ENCODE assay signal across 21 cellular contexts in the genomic region with DNA sequence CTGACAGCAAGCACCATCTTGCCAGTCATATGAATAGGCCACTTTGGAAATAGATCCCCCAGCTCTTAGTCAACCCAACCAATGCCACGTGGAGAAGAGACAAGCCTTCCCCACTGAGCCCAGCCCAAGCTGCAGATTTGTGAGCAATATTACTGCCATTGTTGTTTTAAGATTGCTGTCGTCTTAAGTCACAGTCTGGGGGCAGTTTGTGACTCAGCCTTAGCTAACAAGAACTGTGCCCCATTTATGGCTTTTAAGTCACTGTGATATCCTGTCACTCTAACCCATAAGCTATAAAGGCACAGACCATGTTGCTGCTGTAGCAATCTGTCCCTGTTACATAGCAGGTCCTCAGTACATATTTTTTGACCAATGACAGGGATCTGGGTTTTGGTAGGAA.
DNase-seq lines count a peak whose midpoint lies in the region; ATAC-seq, FAIRE-seq and TF ChIP-seq lines count a peak whose summit lies in the region.
"Had no signal": no experiment of that assay in that cellular context is flagged by ENCODE, and none has a peak within 500 bp of the region (broad histone marks: within the 10 kb centered on the region; RNA-seq: fewer than 3 reads in every experiment).

No MANE protein-coding gene starts in this region.

- H3K9me3 ChIP-seq in PC-3 (ENCODE audit: low read length) = no peaks in the 10 kb centered on the region
- H3K9me3 ChIP-seq in mucosa of descending colon = no peaks in the 10 kb centered on the region
- H3K9me3 ChIP-seq in transverse colon = peaks cover 0 to 4% of the 10 kb centered on the region in 2 donors
- H3K9me3 ChIP-seq in HepG2 (ENCODE audit: low read length) = no peaks in the 10 kb centered on the region

- POLR2A ChIA-PET in PC-3 (lab: Charles Lee; ENCODE audit: unreplicated experiment) = no interaction called here
- POLR2A ChIA-PET in HepG2 (lab: Yijun Ruan, JAX) = no interaction called here

- TF ChIP-seq RAD21 in HepG2 (CRISPR knock-in tag; IDR thresholded peaks at IDR 0.05) = no peak

- H3K4me1 ChIP-seq in PC-3 (ENCODE audit: insufficient read depth, low read length) = 0 out of 2 replicates have a peak, but pooled peaks cover 3% of the 10 kb centered on the region
- H3K4me1 ChIP-seq in mucosa of descending colon (ENCODE audit: low read depth) = no peaks in the 10 kb centered on the region
- peaks cover 0 to 14% (median 3%) of the 10 kb centered on the region in 4 donors for H3K4me1 ChIP-seq in transverse colon
- H3K4me1 ChIP-seq in HepG2 (ENCODE audit: insufficient read depth, low read length) = no peaks in the 10 kb centered on the region

- no peak overlapping the region for H2AFZ ChIP-seq in PC-3 (ENCODE audit: low read length)
- no peak overlapping the region for H2AFZ ChIP-seq in HepG2 (ENCODE audit: low read length)
- H2AFZ ChIP-seq: GM23338 had no signal

- H3K4me3 ChIP-seq in PC-3 (ENCODE audit: low read length) = no peak overlapping the region
- no peak overlapping the region for H3K4me3 ChIP-seq in mucosa of descending colon
- H3K4me3 ChIP-seq in transverse colon = no peak overlapping the region
- H3K4me3 ChIP-seq in HepG2 (replicated peaks in 1 of 3; ENCODE audit: insufficient read depth in 1 of 3, low read depth in 2 of 3, low read length in 3 of 3) = no peak overlapping the region
- H3K4me3 ChIP-seq: BLaER1 treated with 17β-estradiol and CSF1 and Interleukin-3, amounts not matched to agents 10 nM and 100 nM; GM12878; GM23338 had no signal

- no peaks in the 10 kb centered on the region for H3K36me3 ChIP-seq in PC-3 (ENCODE audit: low read depth, low read length)
- H3K36me3 ChIP-seq in mucosa of descending colon (ENCODE audit: low read depth) = no peaks in the 10 kb centered on the region
- H3K36me3 ChIP-seq in transverse colon = no peaks in the 10 kb centered on the region
- H3K36me3 ChIP-seq in HepG2 (replicated peaks in 1 of 2; ENCODE audit: control insufficient read depth in 1 of 2, insufficient read depth in 2 of 2, low read length in 2 of 2) = no peaks in the 10 kb centered on the region
- H3K36me3 ChIP-seq: BLaER1 treated with 17β-estradiol and CSF1 and Interleukin-3, amounts not matched to agents 10 nM and 100 nM had no signal

- H3K9ac ChIP-seq in PC-3 (ENCODE audit: low read length) (no peak overlapping the region), HepG2 (ENCODE audit: insufficient read depth, low read depth, low read length) (no peak overlapping the region)
- H3K9ac ChIP-seq: BLaER1 treated with 17β-estradiol and CSF1 and Interleukin-3, amounts not matched to agents 10 nM and 100 nM had no signal

- H3K9me2 ChIP-seq in PC-3 (replicated peaks; ENCODE audit: low read length) = no peaks in the 10 kb centered on the region

- CTCF ChIA-PET in PC-3 (lab: Charles Lee) = no interaction called here
- CTCF ChIA-PET in HepG2 (lab: Yijun Ruan, JAX; ENCODE audit: low intra/inter-chr PET ratio, low total read pairs) = no interaction called here

- no peak for TF ChIP-seq POLR2A in transverse colon (IDR thresholded peaks at IDR 0.05)
- TF ChIP-seq POLR2A in HepG2 (IDR thresholded peaks at IDR 0.05; ENCODE audit: insufficient read depth in 1 of 2, low read depth in 2 of 2, low read length in 2 of 2) = no peak

- H3K27ac ChIP-seq in PC-3 (ENCODE audit: low read length) (no peak overlapping the region), transverse colon (no peak overlapping the region), HepG2 (ENCODE audit: extremely low read length, insufficient read depth, low read length) (no peak overlapping the region)
- H3K27ac ChIP-seq: BLaER1 treated with 17β-estradiol and CSF1 and Interleukin-3, amounts not matched to agents 10 nM and 100 nM had no signal

- no TSS peak for BruUV-seq in PC-3 (replicated peaks; lab: Mats Ljungman, UMichigan)
- no TSS peak for BruUV-seq in HepG2 (replicated peaks; lab: Mats Ljungman, UMichigan)

- no peak for FAIRE-seq in HepG2 (lab: Jason Lieb, UNC)
- FAIRE-seq: A204.1, D721Med, GM12878, GM19239 had no signal

- no peaks in the 10 kb centered on the region for H4K20me1 ChIP-seq in PC-3 (ENCODE audit: low read length)
- H4K20me1 ChIP-seq in HepG2 (ENCODE audit: insufficient read depth, low read length) = no peaks in the 10 kb centered on the region
- H4K20me1 ChIP-seq: BLaER1 treated with 17β-estradiol and CSF1 and Interleukin-3, amounts not matched to agents 10 nM and 100 nM had no signal

- no peaks in the 10 kb centered on the region for H3F3A ChIP-seq in PC-3 (ENCODE audit: low read length, unreplicated experiment)

- ATAC-seq in PC-3 = peak; percentile 43
- peak; percentile 85 for ATAC-seq in mucosa of descending colon
- no peak for ATAC-seq in HepG2
- no peak for ATAC-seq in activated CD4-positive, CD25-positive, alpha-beta regulatory T cell treated with anti-CD3 and anti-CD28 coated beads, Interleukin-2, amount 50 U/mL, for 24 hours
- no peak for ATAC-seq in GM19351 (IDR thresholded peaks at IDR 0.05; ENCODE audit: unreplicated experiment)
- ATAC-seq: GM12878, GM23338 had no signal

- DNase-seq in EL = peak; percentile 3
- DNase-seq in PC-3 = peak; percentile 40
- DNase-seq in mucosa of descending colon = no peak
- DNase-seq in transverse colon = peak; percentile 13
- DNase-seq in HUDEP-2 (lab: John Stamatoyannopoulos, UW; ENCODE audit: unreplicated experiment in 76 of 76) = no peak
- no peak for DNase-seq in HepG2 (ENCODE audit: low spot score)
- DNase-seq: CD4-positive, alpha-beta T cell; CD8-positive, alpha-beta memory T cell; DMS 273 treated with DMSO at 0.1 percent for 48 hours; DMS79; GDM1; H9; HFFc6 had no signal

- WGBS in transverse colon (ENCODE audit: low coverage in 1 of 2), 2 donors = 26% methylated on average over 2 of the region's 2 CpGs; no CpG with 5 or more reads in 1 of the 2 donors
- WGBS in HepG2 (ENCODE audit: low lambda C conversion rate) = 22% methylated on average over 1 of the region's 2 CpGs

- intact Hi-C loops in PC-3 (cut with micrococcal nuclease) (no loop called here), mucosa of descending colon (cut with DNase I, micrococcal nuclease) (no loop called here), transverse colon (cut with DNase I; ENCODE audit: low total_unique reads) (no loop called here), HepG2 (cut with micrococcal nuclease; ENCODE audit: unreplicated experiment) (no loop called here)

- TF ChIP-seq EP300 in transverse colon (IDR thresholded peaks at IDR 0.05; ENCODE audit: low read depth) (no peak), HepG2 (IDR thresholded peaks at IDR 0.05; ENCODE audit: low read depth in 2 of 2, low read length in 2 of 2) (no peak), HepG2 (CRISPR knock-in tag; IDR thresholded peaks at IDR 0.05; ENCODE audit: borderline replicate concordance) (no peak)

- H3K27me3 ChIP-seq in PC-3 (ENCODE audit: low read length) (peaks cover 61% of the 10 kb centered on the region), transverse colon (no peaks in the 10 kb centered on the region), HepG2 (ENCODE audit: control insufficient read depth in 1 of 2, insufficient read depth in 2 of 2, low read length in 2 of 2) (no peaks in the 10 kb centered on the region)
- H3K27me3 ChIP-seq: BLaER1 treated with 17β-estradiol and CSF1 and Interleukin-3, amounts not matched to agents 10 nM and 100 nM had no signal

- H3K79me2 ChIP-seq in PC-3 (ENCODE audit: low read length) (no peaks in the 10 kb centered on the region), HepG2 (ENCODE audit: insufficient read depth, low read length) (no peaks in the 10 kb centered on the region)

- in situ Hi-C loops in transverse colon (cut with MboI; ENCODE audit: low pct_ligation_motif_present in 1 of 4, low pct_unique_long_range_greater_than_20kb in 1 of 4, low sequenced_read_pairs in 3 of 4) = no loop called here
- in situ Hi-C loops in HepG2 (cut with HindIII; ENCODE audit: extremely low pct_ligation_motif_present, low pct_unique_long_range_greater_than_20kb) = no loop called here

- H3K4me2 ChIP-seq in PC-3 (ENCODE audit: low read length) = no peak overlapping the region
- no peak overlapping the region for H3K4me2 ChIP-seq in HepG2 (ENCODE audit: low read depth, low read length)
- H3K4me2 ChIP-seq: BLaER1 treated with 17β-estradiol and CSF1 and Interleukin-3, amounts not matched to agents 10 nM and 100 nM; GM23338 had no signal

- TF ChIP-seq CTCF in PC-3 (conservative IDR thresholded peaks at IDR 0.05; ENCODE audit: low read depth, low read length) (no peak), mucosa of descending colon (IDR thresholded peaks at IDR 0.05) (no peak), transverse colon (IDR thresholded peaks at IDR 0.05) (no peak), HepG2 (CRISPR knock-in tag; IDR thresholded peaks at IDR 0.05) (no peak)

TF ChIP-seq in HepG2, 621 proteins besides CTCF, POLR2A, EP300 and RAD21 (continues in another document):
- TF ChIP-seq ZNF136 (CRISPR knock-in tag; IDR thresholded peaks at IDR 0.05; ENCODE audit: low read depth) (no peak), GTF3A (CRISPR knock-in tag; conservative IDR thresholded peaks at IDR 0.05) (no peak), MTF2 (CRISPR knock-in tag; IDR thresholded peaks at IDR 0.05; ENCODE audit: borderline replicate concordance) (no peak), MTA3 (CRISPR knock-in tag; IDR thresholded peaks at IDR 0.05) (no peak), SIX1 (CRISPR knock-in tag; IDR thresholded peaks at IDR 0.05; ENCODE audit: borderline replicate concordance) (no peak)
- TF ChIP-seq, protein P1, sequence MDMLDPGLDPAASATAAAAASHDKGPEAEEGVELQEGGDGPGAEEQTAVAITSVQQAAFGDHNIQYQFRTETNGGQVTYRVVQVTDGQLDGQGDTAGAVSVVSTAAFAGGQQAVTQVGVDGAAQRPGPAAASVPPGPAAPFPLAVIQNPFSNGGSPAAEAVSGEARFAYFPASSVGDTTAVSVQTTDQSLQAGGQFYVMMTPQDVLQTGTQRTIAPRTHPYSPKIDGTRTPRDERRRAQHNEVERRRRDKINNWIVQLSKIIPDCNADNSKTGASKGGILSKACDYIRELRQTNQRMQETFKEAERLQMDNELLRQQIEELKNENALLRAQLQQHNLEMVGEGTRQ (IDR thresholded peaks at IDR 0.05; ENCODE audit: low read depth, low read length) = no peak
- TF ChIP-seq, protein P1 (CRISPR knock-in tag; IDR thresholded peaks at IDR 0.05; ENCODE audit: borderline replicate concordance) = no peak

Comparison
In these comparisons a context has a peak if more than half of its experiments do, and no peak if none do; other contexts are left out.
1. DNase-seq: peak in EL (single experiment), PC-3 (single experiment) and transverse colon (single experiment); none in mucosa of descending colon (0 of 3), HUDEP-2 (0 of 76) and HepG2 (single experiment).
2. ATAC-seq: peak in PC-3 (single experiment) and mucosa of descending colon (single experiment); none in HepG2 (single experiment), activated CD4-positive, CD25-positive, alpha-beta regulatory T cell treated with anti-CD3 and anti-CD28 coated beads, Interleukin-2, amount 50 U/mL, for 24 hours (0 of 2) and GM19351 (single experiment).